In the genomic region with DNA sequence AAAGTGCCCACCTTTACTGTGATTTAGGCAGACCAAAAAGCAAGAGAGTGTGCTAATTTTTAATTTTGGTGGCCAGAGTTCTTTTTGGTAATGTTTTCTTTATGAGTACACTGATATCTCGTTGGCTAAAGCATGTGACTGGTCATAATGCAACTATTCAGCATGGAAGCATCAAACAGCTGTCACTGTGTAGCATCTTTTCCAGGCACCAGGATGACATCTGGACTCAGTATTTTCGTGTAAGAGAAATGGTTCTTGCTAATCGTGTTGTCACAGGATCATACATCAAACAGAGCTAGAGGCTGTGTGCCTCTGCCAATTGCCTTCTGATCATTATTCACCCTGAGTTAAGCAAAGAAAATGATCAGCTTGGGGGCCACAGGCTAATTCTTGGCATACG, we compare ENCODE assay signal across 19 cellular contexts.
DNase-seq lines count a peak whose midpoint lies in the region; ATAC-seq, FAIRE-seq and TF ChIP-seq lines count a peak whose summit lies in the region.
"Had no signal": no experiment of that assay in that cellular context is flagged by ENCODE, and none has a peak within 500 bp of the region (broad histone marks: within the 10 kb centered on the region; RNA-seq: fewer than 3 reads in every experiment).

No MANE protein-coding gene starts in this region.

- no peak for TF ChIP-seq POLR2A in HepG2 (IDR thresholded peaks at IDR 0.05; ENCODE audit: insufficient read depth in 1 of 2, low read depth in 2 of 2, low read length in 2 of 2)

- intact Hi-C loops in HepG2 (cut with micrococcal nuclease; ENCODE audit: unreplicated experiment): no loop called here
- intact Hi-C loops in cardiac septum (cut with DNase I): no loop called here

- no peak for TF ChIP-seq RAD21 in HepG2 (CRISPR knock-in tag; IDR thresholded peaks at IDR 0.05)

- H3K9me3 ChIP-seq in adipocyte (ENCODE audit: control insufficient read depth, low read length): no peaks in the 10 kb centered on the region
- H3K9me3 ChIP-seq in HepG2 (ENCODE audit: low read length): no peaks in the 10 kb centered on the region
- H3K9me3 ChIP-seq: MG63 had no signal

- TF ChIP-seq EP300 in HepG2 (IDR thresholded peaks at IDR 0.05; ENCODE audit: low read depth in 2 of 2, low read length in 2 of 2): no peak
- TF ChIP-seq EP300 in HepG2 (CRISPR knock-in tag; IDR thresholded peaks at IDR 0.05; ENCODE audit: borderline replicate concordance): no peak

- no peak overlapping the region for H3K27ac ChIP-seq in HepG2 (ENCODE audit: extremely low read length, insufficient read depth, low read length)
- H3K27ac ChIP-seq: neural progenitor cell had no signal

- peak; percentile 10 for DNase-seq in Daoy (ENCODE audit: low read depth)
- peak; percentile 93 for DNase-seq in NCI-H1694 treated with DMSO at 0.1 percent for 48 hours (lab: John Stamatoyannopoulos, UW)
- DNase-seq in adipocyte (ENCODE audit: low read depth): peak; percentile 48
- DNase-seq in medulla oblongata (ENCODE audit: extremely low spot score): peak; percentile 32
- no peak for DNase-seq in HepG2 (ENCODE audit: low spot score)
- DNase-seq in KG1 (lab: John Stamatoyannopoulos, UW): no peak
- DNase-seq in cardiac septum (ENCODE audit: low spot score): no peak
- no peak for DNase-seq in Kasumi-1 (lab: John Stamatoyannopoulos, UW)
- DNase-seq: activated B cell treated with CpG ODN at 0.5 μM for 24 hours; glutamatergic neuron; immature natural killer cell; mesendoderm; MG63; NK-92 treated with Interleukin-12 subunit alpha and Interleukin-12 subunit beta, amount 100 ng/mL, for 24 hours; T-helper 17 cell had no signal

- FAIRE-seq in HepG2 (lab: Jason Lieb, UNC): no peak
- FAIRE-seq: colon had no signal

- H3K4me3 ChIP-seq in adipocyte (ENCODE audit: low read length) (no peak overlapping the region), HepG2 (replicated peaks in 1 of 3; ENCODE audit: insufficient read depth in 1 of 3, low read depth in 2 of 3, low read length in 3 of 3) (no peak overlapping the region)
- H3K4me3 ChIP-seq: MG63, neural progenitor cell had no signal

- no peak overlapping the region for H3K9ac ChIP-seq in adipocyte (ENCODE audit: low read length)
- H3K9ac ChIP-seq in HepG2 (ENCODE audit: insufficient read depth, low read depth, low read length): no peak overlapping the region
- H3K9ac ChIP-seq: neural progenitor cell had no signal

- peaks cover 13% of the 10 kb centered on the region; the same call in 1 of the 2 replicates for H4K20me1 ChIP-seq in HepG2 (ENCODE audit: insufficient read depth, low read length)

- in situ Hi-C loops in HepG2 (cut with HindIII; ENCODE audit: extremely low pct_ligation_motif_present, low pct_unique_long_range_greater_than_20kb): no loop called here

- no peak overlapping the region for H3K4me2 ChIP-seq in HepG2 (ENCODE audit: low read depth, low read length)
- H3K4me2 ChIP-seq: neural progenitor cell had no signal

- peaks cover 40% of the 10 kb centered on the region for H3K79me2 ChIP-seq in HepG2 (ENCODE audit: insufficient read depth, low read length)

- H3K27me3 ChIP-seq in adipocyte (replicated peaks; ENCODE audit: control insufficient read depth, insufficient read depth, low read length) (no peaks in the 10 kb centered on the region), HepG2 (ENCODE audit: control insufficient read depth in 1 of 2, insufficient read depth in 2 of 2, low read length in 2 of 2) (no peaks in the 10 kb centered on the region)
- H3K27me3 ChIP-seq: MG63, neural progenitor cell had no signal

- BruUV-seq in HepG2 (replicated peaks; lab: Mats Ljungman, UMichigan): no TSS peak

- POLR2A ChIA-PET in HepG2 (lab: Yijun Ruan, JAX): no interaction called here

- CTCF ChIA-PET in HepG2 (lab: Yijun Ruan, JAX; ENCODE audit: low intra/inter-chr PET ratio, low total read pairs): no interaction called here

- H2AFZ ChIP-seq in HepG2 (ENCODE audit: low read length): no peak overlapping the region
- H2AFZ ChIP-seq: neural progenitor cell had no signal

- H3K36me3 ChIP-seq in adipocyte (ENCODE audit: control insufficient read depth, insufficient read depth, low read length, severe bottlenecking): peaks cover 4% of the 10 kb centered on the region
- peaks cover 0 to 11% of the 10 kb centered on the region in 2 experiments; a peak in 3 of 5 replicates for H3K36me3 ChIP-seq in HepG2 (replicated peaks in 1 of 2; ENCODE audit: control insufficient read depth in 1 of 2, insufficient read depth in 2 of 2, low read length in 2 of 2)
- H3K36me3 ChIP-seq: MG63, neural progenitor cell had no signal

- no peak for ATAC-seq in HepG2
- ATAC-seq: HCT116, Right ventricle myocardium inferior, T-helper 17 cell had no signal

- 94% methylated on average over 4 of the region's 4 CpGs for WGBS in HepG2 (ENCODE audit: low lambda C conversion rate)

- no peak for TF ChIP-seq CTCF in HepG2 (CRISPR knock-in tag; IDR thresholded peaks at IDR 0.05)

- H3K4me1 ChIP-seq in adipocyte (ENCODE audit: control insufficient read depth, insufficient read depth, low read length) (peaks cover 21% of the 10 kb centered on the region), HepG2 (ENCODE audit: insufficient read depth, low read length) (0 out of 2 replicates have a peak, but pooled peaks cover 7% of the 10 kb centered on the region)

TF ChIP-seq in HepG2, 621 proteins besides CTCF, POLR2A, EP300 and RAD21:
- TF ChIP-seq ARNT2 (CRISPR knock-in tag; IDR thresholded peaks at IDR 0.05; ENCODE audit: low read depth): no peak
- TF ChIP-seq ZBTB7A (CRISPR knock-in tag; IDR thresholded peaks at IDR 0.05): no peak
- no peak for TF ChIP-seq ZNF770 (CRISPR knock-in tag; IDR thresholded peaks at IDR 0.05)
- TF ChIP-seq ZNF367 (CRISPR knock-in tag; IDR thresholded peaks at IDR 0.05; ENCODE audit: borderline replicate concordance): no peak
- TF ChIP-seq TEAD2 (CRISPR knock-in tag; IDR thresholded peaks at IDR 0.05): no peak
- TF ChIP-seq, protein P1, sequence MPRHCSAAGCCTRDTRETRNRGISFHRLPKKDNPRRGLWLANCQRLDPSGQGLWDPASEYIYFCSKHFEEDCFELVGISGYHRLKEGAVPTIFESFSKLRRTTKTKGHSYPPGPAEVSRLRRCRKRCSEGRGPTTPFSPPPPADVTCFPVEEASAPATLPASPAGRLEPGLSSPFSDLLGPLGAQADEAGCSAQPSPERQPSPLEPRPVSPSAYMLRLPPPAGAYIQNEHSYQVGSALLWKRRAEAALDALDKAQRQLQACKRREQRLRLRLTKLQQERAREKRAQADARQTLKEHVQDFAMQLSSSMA (CRISPR knock-in tag; IDR thresholded peaks at IDR 0.05): no peak

Comparison
In these comparisons a context has a peak if more than half of its experiments do, and no peak if none do; other contexts are left out.
1. DNase-seq: peak in Daoy (single experiment), NCI-H1694 treated with DMSO at 0.1 percent for 48 hours (single experiment), adipocyte (single experiment) and medulla oblongata (single experiment); none in HepG2 (single experiment), KG1 (single experiment), cardiac septum (single experiment) and Kasumi-1 (0 of 2).